1 cellular context compared by ENCODE assay signal in the genomic region with DNA sequence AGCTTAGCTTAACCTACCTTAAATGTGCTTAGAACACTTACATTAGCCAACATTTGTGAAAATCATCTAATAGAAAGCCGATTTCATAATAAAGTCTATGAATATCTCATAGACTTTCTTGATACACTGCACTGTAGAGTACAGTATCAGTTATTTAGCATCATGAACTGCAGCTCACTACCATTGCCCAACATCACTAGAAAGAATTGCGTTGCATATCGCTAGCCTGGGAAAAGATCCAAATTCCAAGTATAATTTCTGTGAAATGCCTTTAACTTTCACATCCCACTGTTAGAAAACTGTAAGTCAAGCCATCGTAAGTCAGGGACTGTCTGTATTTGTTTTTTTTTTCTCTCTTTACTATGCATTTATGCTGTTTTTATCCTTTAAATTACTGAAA.
TF ChIP-seq lines count a peak whose summit lies in the region.

No MANE protein-coding gene starts in this region.

TF ChIP-seq in SK-N-SH treated with all-trans-retinoic acid at 6 μM for 48 hours, 23 proteins besides CTCF, POLR2A, EP300 and RAD21 (continued from another document):
- TF ChIP-seq CREB5 (CRISPR knock-in tag; IDR thresholded peaks at IDR 0.05; ENCODE audit: low read depth) (no peak), OSR1 (CRISPR knock-in tag; IDR thresholded peaks at IDR 0.05) (no peak), SNAI2 (CRISPR knock-in tag; IDR thresholded peaks at IDR 0.05) (no peak), ISL1 (CRISPR knock-in tag; IDR thresholded peaks at IDR 0.05) (no peak), ZNF565 (CRISPR knock-in tag; conservative IDR thresholded peaks at IDR 0.05; ENCODE audit: low read depth) (no peak), ZFP3 (CRISPR knock-in tag; IDR thresholded peaks at IDR 0.05) (no peak), ARNTL (CRISPR knock-in tag; IDR thresholded peaks at IDR 0.05; ENCODE audit: borderline replicate concordance, low read depth) (no peak), PPARA (CRISPR knock-in tag; IDR thresholded peaks at IDR 0.05; ENCODE audit: borderline replicate concordance) (no peak), TCF4 (CRISPR knock-in tag; IDR thresholded peaks at IDR 0.05; ENCODE audit: borderline replicate concordance) (no peak)
- TF ChIP-seq, protein P1, sequence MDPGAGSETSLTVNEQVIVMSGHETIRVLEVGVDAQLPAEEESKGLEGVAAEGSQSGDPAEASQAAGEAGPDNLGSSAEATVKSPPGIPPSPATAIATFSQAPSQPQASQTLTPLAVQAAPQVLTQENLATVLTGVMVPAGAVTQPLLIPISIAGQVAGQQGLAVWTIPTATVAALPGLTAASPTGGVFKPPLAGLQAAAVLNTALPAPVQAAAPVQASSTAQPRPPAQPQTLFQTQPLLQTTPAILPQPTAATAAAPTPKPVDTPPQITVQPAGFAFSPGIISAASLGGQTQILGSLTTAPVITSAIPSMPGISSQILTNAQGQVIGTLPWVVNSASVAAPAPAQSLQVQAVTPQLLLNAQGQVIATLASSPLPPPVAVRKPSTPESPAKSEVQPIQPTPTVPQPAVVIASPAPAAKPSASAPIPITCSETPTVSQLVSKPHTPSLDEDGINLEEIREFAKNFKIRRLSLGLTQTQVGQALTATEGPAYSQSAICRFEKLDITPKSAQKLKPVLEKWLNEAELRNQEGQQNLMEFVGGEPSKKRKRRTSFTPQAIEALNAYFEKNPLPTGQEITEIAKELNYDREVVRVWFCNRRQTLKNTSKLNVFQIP (CRISPR knock-in tag; IDR thresholded peaks at IDR 0.05; ENCODE audit: borderline replicate concordance, low read depth), result no peak
- TF ChIP-seq, protein P2, sequence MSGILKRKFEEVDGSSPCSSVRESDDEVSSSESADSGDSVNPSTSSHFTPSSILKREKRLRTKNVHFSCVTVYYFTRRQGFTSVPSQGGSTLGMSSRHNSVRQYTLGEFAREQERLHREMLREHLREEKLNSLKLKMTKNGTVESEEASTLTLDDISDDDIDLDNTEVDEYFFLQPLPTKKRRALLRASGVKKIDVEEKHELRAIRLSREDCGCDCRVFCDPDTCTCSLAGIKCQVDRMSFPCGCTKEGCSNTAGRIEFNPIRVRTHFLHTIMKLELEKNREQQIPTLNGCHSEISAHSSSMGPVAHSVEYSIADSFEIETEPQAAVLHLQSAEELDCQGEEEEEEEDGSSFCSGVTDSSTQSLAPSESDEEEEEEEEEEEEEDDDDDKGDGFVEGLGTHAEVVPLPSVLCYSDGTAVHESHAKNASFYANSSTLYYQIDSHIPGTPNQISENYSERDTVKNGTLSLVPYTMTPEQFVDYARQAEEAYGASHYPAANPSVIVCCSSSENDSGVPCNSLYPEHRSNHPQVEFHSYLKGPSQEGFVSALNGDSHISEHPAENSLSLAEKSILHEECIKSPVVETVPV (CRISPR knock-in tag; IDR thresholded peaks at IDR 0.05), result no peak
